Comparison of ENCODE assay signal across 8 cellular contexts in genomic region chr2:240557808-240558207, GRCh38. TPM values are rescaled to one million over a fixed set of nuclear protein-coding genes. Genes with fewer than 3 reads are reported as not detected.
A peak's percentile ranks its signal among the peaks of the same experiment; 100 is the strongest.
DNase-seq lines count a peak whose midpoint lies in the region; ATAC-seq and TF ChIP-seq lines count a peak whose summit lies in the region.

TSS of gene ANKMY1 (minus strand) at chr2:240557988. CDS start at chr2:240557335, 653 bp downstream.

- H3K4me3 ChIP-seq in breast epithelium (peak within 1 kb of the TSS; percentile 46 to 86 (median 64)), iPS-20b (ENCODE audit: low read length) (peak within 1 kb of the TSS; percentile 59), skeletal muscle satellite cell (ENCODE audit: low read length) (peak within 1 kb of the TSS; percentile 61)

- intact Hi-C loops in breast epithelium (cut with DNase I; ENCODE audit: low total_unique reads) = no loop called here

- peak within 1 kb of the TSS; percentile 37; the same call in 1 of the 2 replicates for H3K9ac ChIP-seq in iPS-20b (ENCODE audit: low read depth, low read length)
- H3K9ac ChIP-seq in skeletal muscle satellite cell (ENCODE audit: low read depth, low read length) = no peak within 1 kb of the TSS

- H3K27ac ChIP-seq in breast epithelium (no peak within 1 kb of the TSS), iPS-20b (ENCODE audit: low read length) (no peak within 1 kb of the TSS)

- in situ Hi-C loops in GM13977 (cut with MboI; ENCODE audit: low pct_unique_long_range_greater_than_20kb, low sequenced_read_pairs, unreplicated experiment) = no loop called here

- no peaks in the 10 kb centered on the region for H3K36me3 ChIP-seq in breast epithelium
- H3K36me3 ChIP-seq in iPS-20b (ENCODE audit: insufficient read depth, low read depth, low read length) = 0 out of 2 replicates have a peak, but pooled peaks cover 2% of the 10 kb centered on the region
- peaks cover 2% of the 10 kb centered on the region for H3K36me3 ChIP-seq in skeletal muscle satellite cell (ENCODE audit: insufficient read depth, low read length)

- ATAC-seq in HG02938 (IDR thresholded peaks at IDR 0.05; ENCODE audit: unreplicated experiment) (no peak), HG03469 (IDR thresholded peaks at IDR 0.05; ENCODE audit: unreplicated experiment) (no peak)

- H3K9me3 ChIP-seq in breast epithelium = no peaks in the 10 kb centered on the region
- no peaks in the 10 kb centered on the region for H3K9me3 ChIP-seq in iPS-20b (ENCODE audit: insufficient read depth, low read depth, low read length)
- no peaks in the 10 kb centered on the region for H3K9me3 ChIP-seq in skeletal muscle satellite cell (replicated peaks; ENCODE audit: low read length)

- no peak for TF ChIP-seq CTCF in GM13977 (IDR thresholded peaks at IDR 0.05; ENCODE audit: extremely low read depth, insufficient read depth, missing control alignments)
- no peak for TF ChIP-seq CTCF in breast epithelium (IDR thresholded peaks at IDR 0.05)

- no peak for TF ChIP-seq POLR2A in breast epithelium (IDR thresholded peaks at IDR 0.05)

- H3K4me1 ChIP-seq in breast epithelium = peaks cover 4 to 10% of the 10 kb centered on the region in 2 donors
- peaks cover 8% of the 10 kb centered on the region; the same call in 1 of the 2 replicates for H3K4me1 ChIP-seq in iPS-20b (ENCODE audit: insufficient read depth, low read length)
- peaks cover 26% of the 10 kb centered on the region for H3K4me1 ChIP-seq in skeletal muscle satellite cell (ENCODE audit: control insufficient read depth, insufficient read depth, low read length)

- H3K4me2 ChIP-seq in skeletal muscle satellite cell (ENCODE audit: low read length) = peak within 1 kb of the TSS; percentile 88

- H3K27me3 ChIP-seq in breast epithelium (no peaks in the 10 kb centered on the region), iPS-20b (ENCODE audit: insufficient read depth, low read length) (peaks cover 36% of the 10 kb centered on the region), skeletal muscle satellite cell (ENCODE audit: control insufficient read depth, insufficient read depth, low read length) (no peaks in the 10 kb centered on the region)

- DNase-seq in GM13977 (ENCODE audit: low spot score) = peak; percentile 90
- peak; percentile 29 for DNase-seq in T1000 (lab: John Stamatoyannopoulos, UW)
- no peak for DNase-seq in breast epithelium (ENCODE audit: low spot score in 2 of 2)
- DNase-seq in OCI-M2 (lab: John Stamatoyannopoulos, UW; ENCODE audit: unreplicated experiment) = no peak

RNA-seq across cellular contexts. Expression of gene ANKMY1, which starts in this region (rescaled TPM):
- 10 to 100 TPM; 13.0 to 32.8 (median 19.0) TPM for total RNA-seq in breast epithelium
- 8.4 and 10.0 TPM in 2 replicates for total RNA-seq in skeletal muscle satellite cell (2012; rRNA removed)

Comparison
In these comparisons a context has a peak if more than half of its experiments do, and no peak if none do; other contexts are left out.
1. DNase-seq: peak in GM13977 (single experiment) and T1000 (single experiment); none in breast epithelium (0 of 2) and OCI-M2 (single experiment).
2. Peak in every context shown above with its lines, with median percentiles within 50 percentile points of each other: H3K4me3 ChIP-seq.